In genomic region chr15:71252036-71252898, GRCh38 we compare ENCODE assay signal across 12 cellular contexts.
DNase-seq lines count a peak whose midpoint lies in the region; ATAC-seq, FAIRE-seq and TF ChIP-seq lines count a peak whose summit lies in the region.
"Had no signal": no experiment of that assay in that cellular context is flagged by ENCODE, and none has a peak within 500 bp of the region (broad histone marks: within the 10 kb centered on the region; RNA-seq: fewer than 3 reads in every experiment).

No MANE protein-coding gene starts in this region.

- CTCF ChIA-PET in A549 (lab: Yijun Ruan, JAX) = interaction anchor here (0.9 to 3.0 kb wide), 10 partner anchors 11 to 188 kb away, joined by 3 to 14 read pairs (median 4); no protein-coding TSS in a partner anchor

- H2BK5ac ChIP-seq in mesenchymal stem cell (ENCODE audit: low read depth, low read length, poor library complexity, severe bottlenecking) = no peak overlapping the region

- intact Hi-C loops in breast epithelium (cut with DNase I; ENCODE audit: low total_unique reads) = no loop called here

- peak; percentile 89 for FAIRE-seq in A549 (lab: Jason Lieb, UNC)

- peak; percentile 85 to 89 for ATAC-seq in A549
- no peak for ATAC-seq in HG02571 (IDR thresholded peaks at IDR 0.05; ENCODE audit: unreplicated experiment)
- no peak for ATAC-seq in GM18868 (IDR thresholded peaks at IDR 0.05; ENCODE audit: unreplicated experiment)

- POLR2A ChIA-PET in A549 (lab: Yijun Ruan, JAX) = interaction anchor here (0.7 to 1.8 kb wide), 6 partner anchors 13 to 137 kb away, joined by 3 to 17 read pairs (median 4); partner anchors contain the start of gene THSD4

- H3K14ac ChIP-seq in mesenchymal stem cell (ENCODE audit: low read length in 2 of 2) = no peak overlapping the region

- no peaks in the 10 kb centered on the region for H3K4me1 Mint-ChIP-seq in activated T-cell treated with anti-CD3 and anti-CD28 coated beads, Interleukin-2, amount 50 U/mL, for 24 hours (ENCODE audit: low read depth)

- H3K18ac ChIP-seq in mesenchymal stem cell (ENCODE audit: low read depth in 1 of 2, low read length in 2 of 2) = no peak overlapping the region

- H3K4me3 Mint-ChIP-seq in activated T-cell treated with anti-CD3 and anti-CD28 coated beads, Interleukin-2, amount 50 U/mL, for 24 hours = no peak overlapping the region

- H4K8ac ChIP-seq in mesenchymal stem cell (ENCODE audit: low read length) = no peak overlapping the region

- peak in 1 of 2 experiments; percentile 33; a peak in 2 of 5 replicates for TF ChIP-seq RAD21 in A549 (conservative IDR thresholded peaks at IDR 0.05 in 1 of 2, IDR thresholded peaks at IDR 0.05 in 1 of 2)

- H3K36me3 Mint-ChIP-seq in activated T-cell treated with anti-CD3 and anti-CD28 coated beads, Interleukin-2, amount 50 U/mL, for 24 hours (ENCODE audit: low read depth) = no peaks in the 10 kb centered on the region

- no peak overlapping the region for H3K23ac ChIP-seq in mesenchymal stem cell (ENCODE audit: low read length in 2 of 2)

- H4K91ac ChIP-seq in mesenchymal stem cell (ENCODE audit: low read length) = no peak overlapping the region

- no peaks in the 10 kb centered on the region for H3K9me3 Mint-ChIP-seq in activated T-cell treated with anti-CD3 and anti-CD28 coated beads, Interleukin-2, amount 50 U/mL, for 24 hours

- peak; percentile 69 to 79; a peak in 4 of 5 replicates for TF ChIP-seq EP300 in A549 (IDR thresholded peaks at IDR 0.05)

- TF ChIP-seq CTCF in A549 (IDR thresholded peaks at IDR 0.05) (no peak), breast epithelium (IDR thresholded peaks at IDR 0.05) (no peak)

- peaks cover 7% of the 10 kb centered on the region for H3K27me3 Mint-ChIP-seq in activated T-cell treated with anti-CD3 and anti-CD28 coated beads, Interleukin-2, amount 50 U/mL, for 24 hours

- no peak overlapping the region for H2BK12ac ChIP-seq in mesenchymal stem cell (ENCODE audit: low read length in 2 of 2)

- H2AFZ ChIP-seq in mesenchymal stem cell (ENCODE audit: low read depth, low read length) = no peak overlapping the region

- WGBS in A549 (ENCODE audit: missing lambda C conversion rate) = 14% methylated on average over 6 of the region's 6 CpGs
- 42% methylated on average over 5 of the region's 6 CpGs for WGBS in mesenchymal stem cell

- no peak overlapping the region for H3K4ac ChIP-seq in mesenchymal stem cell (ENCODE audit: low read depth in 1 of 2, low read length in 2 of 2)

- no peak overlapping the region for H2BK120ac ChIP-seq in mesenchymal stem cell (ENCODE audit: low read depth, low read length)

- TF ChIP-seq POLR2A in A549 (IDR thresholded peaks at IDR 0.05; ENCODE audit: low read length) = no peak
- no peak for TF ChIP-seq POLR2A in breast epithelium (IDR thresholded peaks at IDR 0.05)

- no peak overlapping the region for H3K27ac Mint-ChIP-seq in activated T-cell treated with anti-CD3 and anti-CD28 coated beads, Interleukin-2, amount 50 U/mL, for 24 hours

- H3K9ac ChIP-seq in mesenchymal stem cell (ENCODE audit: low read length) = no peak overlapping the region

- H3K4me1 ChIP-seq in A549 (peaks cover 58% of the 10 kb centered on the region), breast epithelium (no peaks in the 10 kb centered on the region), mesenchymal stem cell (ENCODE audit: control insufficient read depth, insufficient read depth, low read depth, low read length) (no peaks in the 10 kb centered on the region)
- H3K4me1 ChIP-seq: esophagus squamous epithelium had no signal

- H3K4me3 ChIP-seq in A549 (no peak overlapping the region; the same call in 2 of the 3 replicates), breast epithelium (no peak overlapping the region), mesenchymal stem cell (ENCODE audit: insufficient read depth in 1 of 2, low read depth in 1 of 2, low read length in 2 of 2) (no peak overlapping the region)
- H3K4me3 ChIP-seq: esophagus squamous epithelium had no signal

- DNase-seq in A549 (ENCODE audit: low read depth in 1 of 2, low spot score in 1 of 2) = peak; percentile 85 to 96
- DNase-seq in M059J (ENCODE audit: low read depth) = peak; percentile 96
- DNase-seq in breast epithelium (ENCODE audit: low spot score in 2 of 2) = no peak
- peak; percentile 71 for DNase-seq in mesenchymal stem cell
- no peak for DNase-seq in activated gamma-delta T cell treated with Interleukin-2 at 50 U/mL for 16 hours
- DNase-seq in activated T-cell treated with anti-CD3 and anti-CD28 coated beads, Interleukin-2, amount 50 U/mL, for 24 hours = no peak
- DNase-seq: activated CD8-positive, alpha-beta memory T cell treated with anti-CD3 and anti-CD28 coated beads, Interleukin-2, amount 50 U/mL, for 48 hours; esophagus squamous epithelium; GF-D8; NCI-H2081 treated with DMSO at 0.1 percent for 48 hours had no signal

- H3K27ac ChIP-seq in A549 = peak overlapping the region; percentile 85 to 86
- peak overlapping the region; percentile 62 to 64 for H3K27ac ChIP-seq in breast epithelium
- no peak overlapping the region for H3K27ac ChIP-seq in mesenchymal stem cell (ENCODE audit: low read length, poor library complexity, severe bottlenecking)
- H3K27ac ChIP-seq: esophagus squamous epithelium had no signal

- H2AK5ac ChIP-seq in mesenchymal stem cell (ENCODE audit: low read length, severe bottlenecking) = no peak overlapping the region

- H3K79me1 ChIP-seq in mesenchymal stem cell (replicated peaks; ENCODE audit: low read length, poor library complexity, severe bottlenecking) = peaks cover 5% of the 10 kb centered on the region

- no peaks in the 10 kb centered on the region for H3K36me3 ChIP-seq in breast epithelium
- H3K36me3 ChIP-seq in mesenchymal stem cell (ENCODE audit: control insufficient read depth in 1 of 2, insufficient read depth in 2 of 2, low read depth in 1 of 2, low read length in 2 of 2) = peaks cover 0 to 10% of the 10 kb centered on the region in 2 experiments

- H2BK15ac ChIP-seq in mesenchymal stem cell (ENCODE audit: low read depth, poor library complexity, severe bottlenecking) = no peak overlapping the region

- H3K9me3 ChIP-seq in A549 = no peaks in the 10 kb centered on the region
- H3K9me3 ChIP-seq in breast epithelium = no peaks in the 10 kb centered on the region
- H3K9me3 ChIP-seq in mesenchymal stem cell (ENCODE audit: control insufficient read depth, low read length) = no peaks in the 10 kb centered on the region
- H3K9me3 ChIP-seq: esophagus squamous epithelium had no signal

- H3K4me2 ChIP-seq in A549 = peak overlapping the region; percentile 65
- H3K4me2 ChIP-seq in mesenchymal stem cell (ENCODE audit: low read length, poor library complexity, severe bottlenecking) = no peak overlapping the region

- H3K27me3 ChIP-seq in breast epithelium (no peaks in the 10 kb centered on the region), mesenchymal stem cell (ENCODE audit: control insufficient read depth in 1 of 2, insufficient read depth in 1 of 2, low read length in 2 of 2) (no peaks in the 10 kb centered on the region)
- H3K27me3 ChIP-seq: esophagus squamous epithelium had no signal

TF ChIP-seq in A549, 52 proteins besides CTCF, POLR2A, EP300 and RAD21 (continues in another document):
- TF ChIP-seq FOSB (CRISPR knock-in tag; IDR thresholded peaks at IDR 0.05) (no peak), HEYL (CRISPR knock-in tag; IDR thresholded peaks at IDR 0.05) (peak; percentile 71; the same call in 1 of the 2 replicates), JUN (IDR thresholded peaks at IDR 0.05) (peak; percentile 66; a peak in 3 of 5 replicates), GATA3 (IDR thresholded peaks at IDR 0.05; ENCODE audit: borderline replicate concordance) (peak; percentile 97), CHD2 (IDR thresholded peaks at IDR 0.05; ENCODE audit: low read length, partially characterized antibody) (no peak), SREBF2 (IDR thresholded peaks at IDR 0.05) (peak; percentile 37; the same call in 1 of the 2 replicates), MYC (IDR thresholded peaks at IDR 0.05; ENCODE audit: borderline replicate concordance, low read length) (no peak), ZSCAN20 (CRISPR knock-in tag; IDR thresholded peaks at IDR 0.05) (peak; percentile 68; the same call in 1 of the 2 replicates), JUNB (IDR thresholded peaks at IDR 0.05) (peak; percentile 89), TFCP2L1 (CRISPR knock-in tag; IDR thresholded peaks at IDR 0.05) (no peak), HOXB5 (CRISPR knock-in tag; IDR thresholded peaks at IDR 0.05) (no peak), KDM5A (IDR thresholded peaks at IDR 0.05) (no peak), ZFP36 (IDR thresholded peaks at IDR 0.05; ENCODE audit: borderline replicate concordance, partially characterized antibody) (no peak), KDM1A (IDR thresholded peaks at IDR 0.05; ENCODE audit: low read depth) (no peak), BHLHE40 (IDR thresholded peaks at IDR 0.05; ENCODE audit: low read depth, low read length) (peak; percentile 62; the same call in 1 of the 2 replicates), BCL3 (IDR thresholded peaks at IDR 0.05) (0 out of 3 replicates have a peak, but pooled peaks have one; percentile 52), USF2 (IDR thresholded peaks at IDR 0.05) (no peak), EHF (CRISPR knock-in tag; IDR thresholded peaks at IDR 0.05) (no peak)

Comparison
In these comparisons a context has a peak if more than half of its experiments do, and no peak if none do; other contexts are left out.
1. ATAC-seq: peak in A549 (2 of 2); none in HG02571 (single experiment) and GM18868 (single experiment).
2. DNase-seq: peak in A549 (2 of 2), M059J (single experiment) and mesenchymal stem cell (single experiment); none in breast epithelium (0 of 2), activated gamma-delta T cell treated with Interleukin-2 at 50 U/mL for 16 hours (single experiment) and activated T-cell treated with anti-CD3 and anti-CD28 coated beads, Interleukin-2, amount 50 U/mL, for 24 hours (single experiment).